Comparison of ENCODE assay signal across 10 cellular contexts in the genomic region with DNA sequence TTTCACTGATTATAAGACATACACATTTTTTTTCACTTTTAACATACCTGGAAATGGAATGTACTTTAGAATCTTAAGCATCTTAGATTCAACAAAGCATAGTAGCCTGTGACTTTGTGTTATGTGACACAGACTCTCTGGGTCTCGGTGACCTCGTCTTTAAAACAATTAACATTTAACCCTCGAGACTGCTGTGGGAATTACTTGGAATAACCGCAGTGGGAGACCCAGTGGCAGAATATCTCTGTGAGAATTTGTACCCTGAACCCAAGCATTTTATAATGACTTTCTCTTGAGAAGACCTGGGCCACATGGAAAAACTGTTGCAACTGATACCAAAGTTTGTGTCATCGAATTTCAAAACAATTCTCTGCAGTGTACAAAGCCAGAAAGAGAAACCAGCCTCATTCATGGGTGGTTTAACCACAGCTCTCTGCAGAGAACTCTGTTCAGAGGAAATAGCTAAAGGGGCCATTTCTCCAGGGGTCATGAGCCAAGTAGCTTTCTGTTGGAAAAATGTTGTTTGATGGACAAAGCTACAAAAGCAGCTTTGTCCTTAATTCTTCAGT. TPM values are rescaled to one million over a fixed set of nuclear protein-coding genes. Genes with fewer than 3 reads are reported as not detected.
A peak's percentile ranks its signal among the peaks of the same experiment; 100 is the strongest.
DNase-seq lines count a peak whose midpoint lies in the region; ATAC-seq and TF ChIP-seq lines count a peak whose summit lies in the region.
"Had no signal": no experiment of that assay in that cellular context is flagged by ENCODE, and none has a peak within 500 bp of the region (broad histone marks: within the 10 kb centered on the region; RNA-seq: fewer than 3 reads in every experiment).

No MANE protein-coding gene starts in this region.

- H3K36me3 Mint-ChIP-seq in CD4-positive, CD25-positive, alpha-beta regulatory T cell = no peaks in the 10 kb centered on the region
- peaks cover 4% of the 10 kb centered on the region for H3K36me3 Mint-ChIP-seq in activated naive CD8-positive, alpha-beta T cell treated with anti-CD3 and anti-CD28 coated beads, Interleukin-2, amount 10 ng/mL, durations not matched to agents 7 days and 5 days

- H3K27ac ChIP-seq in CD4-positive, CD25-positive, alpha-beta regulatory T cell (ENCODE audit: insufficient read depth, low read length, poor library complexity, severe bottlenecking) = no peak overlapping the region
- no peak overlapping the region for H3K27ac ChIP-seq in body of pancreas

- POLR2A ChIA-PET in activated naive CD8-positive, alpha-beta T cell treated with anti-CD3 and anti-CD28 coated beads, Interleukin-2, amount 10 ng/mL, durations not matched to agents 7 days and 5 days (lab: Charles Lee) = interaction anchor here (0.9 to 7.2 kb wide), 5 partner anchors 10 to 162 kb away, joined by 3 to 242 read pairs (median 6); a partner anchor contains a TSS

- peak in 2 of 3 donors; percentile 47 to 77 for DNase-seq in CD4-positive, CD25-positive, alpha-beta regulatory T cell
- DNase-seq in activated naive CD8-positive, alpha-beta T cell treated with anti-CD3 and anti-CD28 coated beads, Interleukin-2, amount 10 ng/mL, durations not matched to agents 7 days and 5 days = no peak
- no peak for DNase-seq in body of pancreas
- no peak for DNase-seq in GM03348 (ENCODE audit: low spot score)
- no peak for DNase-seq in H7
- DNase-seq: DMS 273 treated with DMSO at 0.1 percent for 48 hours had no signal

- peaks cover 47% of the 10 kb centered on the region for H3K4me1 ChIP-seq in CD4-positive, CD25-positive, alpha-beta regulatory T cell (ENCODE audit: control insufficient read depth, insufficient read depth, low read length, poor library complexity, severe bottlenecking)
- H3K4me1 ChIP-seq in body of pancreas = no peaks in the 10 kb centered on the region

- H3K36me3 ChIP-seq in CD4-positive, CD25-positive, alpha-beta regulatory T cell (ENCODE audit: control insufficient read depth, insufficient read depth, low read length) = no peaks in the 10 kb centered on the region
- H3K36me3 ChIP-seq in body of pancreas (replicated peaks in 1 of 2; ENCODE audit: insufficient read depth in 1 of 2, low read depth in 2 of 2) (no peaks in the 10 kb centered on the region), H7 (replicated peaks; ENCODE audit: control insufficient read depth, insufficient read depth, low read length) (no peaks in the 10 kb centered on the region)

- TF ChIP-seq POLR2A in body of pancreas (IDR thresholded peaks at IDR 0.05) = no peak

- peak overlapping the region; percentile 16 to 80 (median 64) for H3K4me3 Mint-ChIP-seq in CD4-positive, CD25-positive, alpha-beta regulatory T cell
- H3K4me3 Mint-ChIP-seq in activated naive CD8-positive, alpha-beta T cell treated with anti-CD3 and anti-CD28 coated beads, Interleukin-2, amount 10 ng/mL, durations not matched to agents 7 days and 5 days = peak overlapping the region; percentile 81

- 68 to 74% methylated on average over 5 of the region's 5 CpGs for WGBS in body of pancreas, 2 donors

- no peak for TF ChIP-seq CTCF in body of pancreas (IDR thresholded peaks at IDR 0.05)

- ATAC-seq in CD4-positive, CD25-positive, alpha-beta regulatory T cell (ENCODE audit: low read depth in 2 of 2) = peak; percentile 57 to 60
- ATAC-seq in GM21381 (IDR thresholded peaks at IDR 0.05; ENCODE audit: unreplicated experiment) (peak; percentile 55), HG03565 (IDR thresholded peaks at IDR 0.05; ENCODE audit: unreplicated experiment) (peak; percentile 71), body of pancreas (no peak), HG02571 (IDR thresholded peaks at IDR 0.05; ENCODE audit: unreplicated experiment) (no peak)
- peak; percentile 81 for ATAC-seq in activated naive CD8-positive, alpha-beta T cell treated with anti-CD3 and anti-CD28 coated beads, Interleukin-2, amount 10 ng/mL, durations not matched to agents 7 days and 5 days (ENCODE audit: low read depth)

- no peaks in the 10 kb centered on the region for H3K9me3 ChIP-seq in CD4-positive, CD25-positive, alpha-beta regulatory T cell (ENCODE audit: control insufficient read depth in 2 of 2, low read length in 2 of 2)
- no peaks in the 10 kb centered on the region for H3K9me3 ChIP-seq in body of pancreas

- no peaks in the 10 kb centered on the region for H3K27me3 Mint-ChIP-seq in CD4-positive, CD25-positive, alpha-beta regulatory T cell
- H3K27me3 Mint-ChIP-seq in activated naive CD8-positive, alpha-beta T cell treated with anti-CD3 and anti-CD28 coated beads, Interleukin-2, amount 10 ng/mL, durations not matched to agents 7 days and 5 days = no peaks in the 10 kb centered on the region

- intact Hi-C loops in body of pancreas (cut with DNase I) = no loop called here

- peaks cover 29 to 58% (median 39%) of the 10 kb centered on the region in 4 donors for H3K4me1 Mint-ChIP-seq in CD4-positive, CD25-positive, alpha-beta regulatory T cell
- peaks cover 39% of the 10 kb centered on the region for H3K4me1 Mint-ChIP-seq in activated naive CD8-positive, alpha-beta T cell treated with anti-CD3 and anti-CD28 coated beads, Interleukin-2, amount 10 ng/mL, durations not matched to agents 7 days and 5 days

- H3K9me3 Mint-ChIP-seq in CD4-positive, CD25-positive, alpha-beta regulatory T cell = peaks cover 0 to 4% (median 0%) of the 10 kb centered on the region in 7 donors
- peaks cover 6% of the 10 kb centered on the region for H3K9me3 Mint-ChIP-seq in activated naive CD8-positive, alpha-beta T cell treated with anti-CD3 and anti-CD28 coated beads, Interleukin-2, amount 10 ng/mL, durations not matched to agents 7 days and 5 days

- H3K27me3 ChIP-seq in CD4-positive, CD25-positive, alpha-beta regulatory T cell (ENCODE audit: control insufficient read depth, insufficient read depth, low read length) = no peaks in the 10 kb centered on the region
- no peaks in the 10 kb centered on the region for H3K27me3 ChIP-seq in body of pancreas
- H3K27me3 ChIP-seq in H7 (ENCODE audit: control insufficient read depth, insufficient read depth, low read length) = no peaks in the 10 kb centered on the region; the same call in 1 of the 2 replicates

- H3K27ac Mint-ChIP-seq in CD4-positive, CD25-positive, alpha-beta regulatory T cell = peak overlapping the region; percentile 80 to 92 (median 89)
- peak overlapping the region; percentile 99 for H3K27ac Mint-ChIP-seq in activated naive CD8-positive, alpha-beta T cell treated with anti-CD3 and anti-CD28 coated beads, Interleukin-2, amount 10 ng/mL, durations not matched to agents 7 days and 5 days

- peak overlapping the region; percentile 37 for H3K4me3 ChIP-seq in CD4-positive, CD25-positive, alpha-beta regulatory T cell (ENCODE audit: low read depth, low read length)
- H3K4me3 ChIP-seq in body of pancreas = no peak overlapping the region
- H3K4me3 ChIP-seq in H7 (ENCODE audit: insufficient read depth, low read depth, low read length) = no peak overlapping the region
- H3K4me3 ChIP-seq: skin epidermis had no signal

RNA-seq across cellular contexts. Expression of a gene that starts 10.0 kb away (rescaled TPM):
- total RNA-seq in CD4-positive, CD25-positive, alpha-beta regulatory T cell = 31.0 TPM
- polyA plus RNA-seq in CD4-positive, CD25-positive, alpha-beta regulatory T cell = 100 to 1,000 TPM in 1 of 4 donors, 10 to 100 TPM in 3; 52.1 to 123 (median 78.7) TPM
- 10 to 100 TPM; 50.9 to 59.8 TPM for total RNA-seq in activated naive CD8-positive, alpha-beta T cell treated with anti-CD3 and anti-CD28 coated beads, Interleukin-2, amount 10 ng/mL, durations not matched to agents 7 days and 5 days
- total RNA-seq in body of pancreas = 10 to 100 TPM; 11.9 to 16.8 TPM
- total RNA-seq in H7 (2014; rRNA removed; shearing (Covaris generic)) = 0.28 and 0.74 TPM in 2 replicates

Comparison
In these comparisons a context has a peak if more than half of its experiments do, and no peak if none do; other contexts are left out.
1. ATAC-seq: peak in CD4-positive, CD25-positive, alpha-beta regulatory T cell (2 of 2), GM21381 (single experiment), HG03565 (single experiment) and activated naive CD8-positive, alpha-beta T cell treated with anti-CD3 and anti-CD28 coated beads, Interleukin-2, amount 10 ng/mL, durations not matched to agents 7 days and 5 days (single experiment); none in body of pancreas (single experiment) and HG02571 (single experiment).
2. DNase-seq: peak in CD4-positive, CD25-positive, alpha-beta regulatory T cell (2 of 3); none in activated naive CD8-positive, alpha-beta T cell treated with anti-CD3 and anti-CD28 coated beads, Interleukin-2, amount 10 ng/mL, durations not matched to agents 7 days and 5 days (single experiment), body of pancreas (0 of 4), GM03348 (single experiment) and H7 (single experiment).